15 cellular contexts compared by ENCODE assay signal in the genomic region with DNA sequence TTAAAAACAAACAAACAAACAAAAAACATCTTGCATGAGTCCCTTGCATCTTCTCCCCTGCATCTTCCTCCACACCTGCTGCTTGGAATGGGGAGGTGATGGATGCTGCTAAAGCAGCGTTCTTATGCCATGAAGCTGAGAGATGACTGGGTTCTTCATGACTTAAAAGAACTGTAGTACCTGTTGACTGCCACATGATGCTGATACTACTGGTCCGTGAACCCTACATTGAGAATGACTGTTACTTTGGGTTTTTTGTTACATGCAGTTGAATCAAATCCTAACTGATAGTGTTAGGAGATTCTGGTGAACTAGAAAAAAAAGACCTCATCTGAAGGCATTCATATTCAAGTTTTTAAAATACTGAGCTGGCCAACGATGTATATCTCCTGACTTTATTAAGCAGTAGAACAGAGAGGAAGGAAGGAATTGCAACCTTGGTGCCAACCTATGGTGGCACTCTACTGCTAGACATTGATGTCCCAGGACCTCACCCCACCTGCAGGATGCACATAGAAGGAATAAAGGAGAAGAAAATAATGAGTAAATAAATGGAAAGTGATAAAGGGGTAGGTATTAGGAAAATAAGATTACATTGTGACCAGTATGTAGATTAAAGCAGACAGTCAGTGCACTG.
DNase-seq lines count a peak whose midpoint lies in the region; ATAC-seq and TF ChIP-seq lines count a peak whose summit lies in the region.
"Had no signal": no experiment of that assay in that cellular context is flagged by ENCODE, and none has a peak within 500 bp of the region (broad histone marks: within the 10 kb centered on the region; RNA-seq: fewer than 3 reads in every experiment).

No MANE protein-coding gene starts in this region.

- peak overlapping the region; percentile 19 for H3K4me2 ChIP-seq in SU-DHL-6 (ENCODE audit: low read depth, low read length, poor library complexity, severe bottlenecking)

- no peak overlapping the region for H3K9ac ChIP-seq in SU-DHL-6 (ENCODE audit: low read length)

- no peak for DNase-seq in KBM-7
- DNase-seq in H4 (ENCODE audit: low spot score) = no peak
- no peak for DNase-seq in Right ventricle myocardium superior
- DNase-seq in NCI-H1092 (lab: John Stamatoyannopoulos, UW) = no peak
- DNase-seq: AML-193, hypothalamus, left colon, NCI-H1436 treated with DMSO at 0.1 percent for 48 hours, pancreas had no signal

- no peaks in the 10 kb centered on the region for H3F3A ChIP-seq in SU-DHL-6 (ENCODE audit: insufficient read depth)

- H3K9me3 ChIP-seq in SU-DHL-6 (ENCODE audit: insufficient read depth, low read length) = no peaks in the 10 kb centered on the region
- H3K9me3 ChIP-seq: pancreas had no signal

- in situ Hi-C loops in KBM-7 (cut with MboI; ENCODE audit: low pct_unique_long_range_greater_than_20kb, low sequenced_read_pairs) = no loop called here

- no peaks in the 10 kb centered on the region for H4K20me1 ChIP-seq in SU-DHL-6 (ENCODE audit: low read depth, low read length)

- H3K79me2 ChIP-seq in SU-DHL-6 (ENCODE audit: insufficient read depth, low read length) = no peaks in the 10 kb centered on the region

- no peak overlapping the region for H3K4me3 ChIP-seq in SU-DHL-6 (ENCODE audit: insufficient read depth, low read length, poor library complexity, severe bottlenecking)
- H3K4me3 ChIP-seq: pancreas, SK-N-MC had no signal

- H3K27me3 ChIP-seq in SU-DHL-6 (ENCODE audit: low read length) = no peaks in the 10 kb centered on the region
- H3K27me3 ChIP-seq: pancreas had no signal

- ATAC-seq in GM19351 (IDR thresholded peaks at IDR 0.05; ENCODE audit: unreplicated experiment) = peak; percentile 75
- peak; percentile 76 for ATAC-seq in HG02981 (IDR thresholded peaks at IDR 0.05; ENCODE audit: unreplicated experiment)
- no peak for ATAC-seq in Right ventricle myocardium superior (ENCODE audit: poor library complexity)
- ATAC-seq: HCT116, left colon, pancreas had no signal

- no peaks in the 10 kb centered on the region for H3K9me2 ChIP-seq in SU-DHL-6 (replicated peaks; ENCODE audit: insufficient read depth, low read length)

- H3K27ac ChIP-seq in SU-DHL-6 (ENCODE audit: low read depth, low read length) = no peak overlapping the region
- H3K27ac ChIP-seq: pancreas, SK-N-MC had no signal

- H3K36me3 ChIP-seq in SU-DHL-6 (ENCODE audit: low read length) = no peaks in the 10 kb centered on the region
- H3K36me3 ChIP-seq: pancreas had no signal

- peak overlapping the region; percentile 73 for H2AFZ ChIP-seq in SU-DHL-6 (ENCODE audit: low read depth, low read length, severe bottlenecking)

- TF ChIP-seq CTCF in GM12872 (IDR thresholded peaks at IDR 0.05; ENCODE audit: insufficient read depth, low read depth, low read length) (peak; percentile 23; the same call in 2 of the 3 replicates), SU-DHL-6 (IDR thresholded peaks at IDR 0.05; ENCODE audit: insufficient read depth, low read length, poor library complexity, severe bottlenecking) (peak; percentile 19)

- intact Hi-C loops in Right ventricle myocardium superior (cut with DNase I) = no loop called here
